19 cellular contexts compared by ENCODE assay signal in genomic region chr11:45169310-45170072, GRCh38. TPM values are rescaled to one million over a fixed set of nuclear protein-coding genes. Genes with fewer than 3 reads are reported as not detected.
A peak's percentile ranks its signal among the peaks of the same experiment; 100 is the strongest.
DNase-seq lines count a peak whose midpoint lies in the region; ATAC-seq and TF ChIP-seq lines count a peak whose summit lies in the region.
"Had no signal": no experiment of that assay in that cellular context is flagged by ENCODE, and none has a peak within 500 bp of the region (broad histone marks: within the 10 kb centered on the region; RNA-seq: fewer than 3 reads in every experiment).

No MANE protein-coding gene starts in this region.

- no peak for TF ChIP-seq EP300 in Ishikawa (IDR thresholded peaks at IDR 0.05; ENCODE audit: borderline replicate concordance)

- TF ChIP-seq CTCF in osteoblast (IDR thresholded peaks at IDR 0.05; ENCODE audit: extremely low read depth, low read depth, low read length), result no peak
- no peak for TF ChIP-seq CTCF in vagina (IDR thresholded peaks at IDR 0.05)

- no peak overlapping the region for H3K4me2 ChIP-seq in osteoblast (ENCODE audit: insufficient read depth, low read length)

- H3K27me3 Mint-ChIP-seq in activated CD8-positive, alpha-beta memory T cell treated with anti-CD3 and anti-CD28 coated beads, Interleukin-2, amount 10 ng/mL, durations not matched to agents 7 days and 5 days, result no peaks in the 10 kb centered on the region
- H3K27me3 Mint-ChIP-seq in activated T-helper 17 cell treated with anti-CD3 and anti-CD28 coated beads, Interleukin-2, amount 50 U/mL, for 72 hours, result no peaks in the 10 kb centered on the region
- H3K27me3 Mint-ChIP-seq: stimulated activated memory B cell treated with anti-CD40 and anti-IgM and Interleukin-4, amounts not matched to agents 10 μg/mL and 1 μg/mL and 100 μg/mL, for 72 hours had no signal

- no peak for TF ChIP-seq POLR2A in vagina (IDR thresholded peaks at IDR 0.05)

- H3K27ac Mint-ChIP-seq in activated CD8-positive, alpha-beta memory T cell treated with anti-CD3 and anti-CD28 coated beads, Interleukin-2, amount 10 ng/mL, durations not matched to agents 7 days and 5 days, result no peak overlapping the region
- H3K27ac Mint-ChIP-seq in activated T-helper 17 cell treated with anti-CD3 and anti-CD28 coated beads, Interleukin-2, amount 50 U/mL, for 72 hours, result peak overlapping the region; percentile 25
- H3K27ac Mint-ChIP-seq: activated naive CD4-positive, alpha-beta T cell treated with anti-CD3 and anti-CD28 coated beads for 36 hours; endodermal cell; stimulated activated memory B cell treated with anti-CD40 and anti-IgM and Interleukin-4, amounts not matched to agents 10 μg/mL and 1 μg/mL and 100 μg/mL, for 72 hours had no signal

- peaks cover 7% of the 10 kb centered on the region for H3K4me1 ChIP-seq in osteoblast (ENCODE audit: insufficient read depth, low read length)
- peaks cover 16% of the 10 kb centered on the region for H3K4me1 ChIP-seq in vagina
- H3K4me1 ChIP-seq: parathyroid adenoma, SJCRH30 had no signal

- no peaks in the 10 kb centered on the region for H3K36me3 ChIP-seq in osteoblast (ENCODE audit: insufficient read depth, low read length)
- H3K36me3 ChIP-seq in vagina, result no peaks in the 10 kb centered on the region
- H3K36me3 ChIP-seq: SJCRH30 had no signal

- peaks cover 25% of the 10 kb centered on the region for H4K20me1 ChIP-seq in osteoblast (ENCODE audit: insufficient read depth, low read length)

- CTCF ChIA-PET in activated CD8-positive, alpha-beta memory T cell treated with anti-CD3 and anti-CD28 coated beads, Interleukin-2, amount 10 ng/mL, durations not matched to agents 7 days and 5 days (lab: Charles Lee), result no interaction called here

- no peaks in the 10 kb centered on the region for H3K36me3 Mint-ChIP-seq in activated CD8-positive, alpha-beta memory T cell treated with anti-CD3 and anti-CD28 coated beads, Interleukin-2, amount 10 ng/mL, durations not matched to agents 7 days and 5 days
- H3K36me3 Mint-ChIP-seq in activated T-helper 17 cell treated with anti-CD3 and anti-CD28 coated beads, Interleukin-2, amount 50 U/mL, for 72 hours (ENCODE audit: low read depth), result no peaks in the 10 kb centered on the region

- no peaks in the 10 kb centered on the region for H3K9me3 Mint-ChIP-seq in activated CD8-positive, alpha-beta memory T cell treated with anti-CD3 and anti-CD28 coated beads, Interleukin-2, amount 10 ng/mL, durations not matched to agents 7 days and 5 days (ENCODE audit: low read depth)
- H3K9me3 Mint-ChIP-seq in activated T-helper 17 cell treated with anti-CD3 and anti-CD28 coated beads, Interleukin-2, amount 50 U/mL, for 72 hours, result no peaks in the 10 kb centered on the region
- H3K9me3 Mint-ChIP-seq: activated naive CD4-positive, alpha-beta T cell treated with anti-CD3 and anti-CD28 coated beads for 36 hours; CD4-positive, alpha-beta memory T cell; endodermal cell; naive thymus-derived CD8-positive, alpha-beta T cell; stimulated activated memory B cell treated with anti-CD40 and anti-IgM and Interleukin-4, amounts not matched to agents 10 μg/mL and 1 μg/mL and 100 μg/mL, for 72 hours had no signal

- no peaks in the 10 kb centered on the region for H3K9me3 ChIP-seq in osteoblast (ENCODE audit: low read depth, low read length)
- no peaks in the 10 kb centered on the region for H3K9me3 ChIP-seq in vagina
- H3K9me3 ChIP-seq: SJCRH30 had no signal

- H3K4me3 Mint-ChIP-seq in activated CD8-positive, alpha-beta memory T cell treated with anti-CD3 and anti-CD28 coated beads, Interleukin-2, amount 10 ng/mL, durations not matched to agents 7 days and 5 days, result no peak overlapping the region
- H3K4me3 Mint-ChIP-seq in activated T-helper 17 cell treated with anti-CD3 and anti-CD28 coated beads, Interleukin-2, amount 50 U/mL, for 72 hours, result peak overlapping the region; percentile 14
- H3K4me3 Mint-ChIP-seq: activated naive CD4-positive, alpha-beta T cell treated with anti-CD3 and anti-CD28 coated beads for 36 hours; CD4-positive, alpha-beta memory T cell; endodermal cell; IgD-negative memory B cell; naive thymus-derived CD8-positive, alpha-beta T cell; stimulated activated memory B cell treated with anti-CD40 and anti-IgM and Interleukin-4, amounts not matched to agents 10 μg/mL and 1 μg/mL and 100 μg/mL, for 72 hours had no signal

- no peak overlapping the region for H3K4me3 ChIP-seq in osteoblast (ENCODE audit: insufficient read depth, low read length)
- H3K4me3 ChIP-seq in vagina, result no peak overlapping the region
- H3K4me3 ChIP-seq: SJCRH30 had no signal

- TF ChIP-seq RAD21 in Ishikawa (IDR thresholded peaks at IDR 0.05; ENCODE audit: low read depth), result no peak

- H3K27ac ChIP-seq in osteoblast (ENCODE audit: low read depth, low read length) (no peak overlapping the region), vagina (no peak overlapping the region)
- H3K27ac ChIP-seq: parathyroid adenoma, SJCRH30 had no signal

- H3K27me3 ChIP-seq in osteoblast (ENCODE audit: insufficient read depth, low read length) (no peaks in the 10 kb centered on the region), vagina (no peaks in the 10 kb centered on the region)
- H3K27me3 ChIP-seq: SJCRH30 had no signal

- intact Hi-C loops in vagina (cut with DNase I), result no loop called here

- peaks cover 15% of the 10 kb centered on the region for H3K4me1 Mint-ChIP-seq in activated CD8-positive, alpha-beta memory T cell treated with anti-CD3 and anti-CD28 coated beads, Interleukin-2, amount 10 ng/mL, durations not matched to agents 7 days and 5 days
- H3K4me1 Mint-ChIP-seq in activated T-helper 17 cell treated with anti-CD3 and anti-CD28 coated beads, Interleukin-2, amount 50 U/mL, for 72 hours, result peaks cover 14% of the 10 kb centered on the region
- H3K4me1 Mint-ChIP-seq: endodermal cell had no signal

- H2AFZ ChIP-seq in osteoblast (ENCODE audit: low read length), result no peak overlapping the region
- H2AFZ ChIP-seq: parathyroid adenoma had no signal

- ATAC-seq in activated CD8-positive, alpha-beta memory T cell treated with anti-CD3 and anti-CD28 coated beads, Interleukin-2, amount 10 ng/mL, durations not matched to agents 7 days and 5 days, result peak; percentile 75
- peak; percentile 95 for ATAC-seq in activated T-helper 17 cell treated with anti-CD3 and anti-CD28 coated beads, Interleukin-2, amount 50 U/mL, for 72 hours (replicated peaks)
- ATAC-seq: naive thymus-derived CD8-positive, alpha-beta T cell; stimulated activated memory B cell treated with anti-CD40 and anti-IgM and Interleukin-4, amounts not matched to agents 10 μg/mL and 1 μg/mL and 100 μg/mL, for 72 hours had no signal

- DNase-seq in activated CD8-positive, alpha-beta memory T cell treated with anti-CD3 and anti-CD28 coated beads, Interleukin-2, amount 10 ng/mL, durations not matched to agents 7 days and 5 days, result no peak
- DNase-seq in activated CD8-positive, alpha-beta memory T cell treated with anti-CD3 and anti-CD28 coated beads, Interleukin-2, amount 50 U/mL, for 48 hours, result no peak
- DNase-seq in osteoblast (ENCODE audit: insufficient read length, low spot score, missing footprints) (peak; percentile 91), dedifferentiated amniotic fluid mesenchymal stem cell (ENCODE audit: extremely low spot score) (no peak), vagina (ENCODE audit: extremely low spot score in 2 of 2) (no peak), NCI-H1694 (lab: John Stamatoyannopoulos, UW) (no peak)
- DNase-seq: activated CD4-positive, alpha-beta T cell treated with anti-CD3 and anti-CD28 coated beads, Interleukin-2, amount 50 U/mL, for 1 hour; activated naive CD4-positive, alpha-beta T cell treated with anti-CD3 and anti-CD28 coated beads for 36 hours; CD4-positive, alpha-beta memory T cell; DND-41; endodermal cell; NCI-H82; SJCRH30 had no signal

- no peaks in the 10 kb centered on the region for H3K79me2 ChIP-seq in osteoblast (ENCODE audit: insufficient read depth, low read length)
- H3K79me2 ChIP-seq: parathyroid adenoma had no signal

TF ChIP-seq in Ishikawa, 13 proteins besides CTCF, POLR2A, EP300 and RAD21:
- TF ChIP-seq USF1 (IDR thresholded peaks at IDR 0.05), result no peak
- TF ChIP-seq TEAD4 (IDR thresholded peaks at IDR 0.05), result no peak
- 0 out of 2 replicates have a peak, but pooled peaks have one; percentile 14 for TF ChIP-seq NFIC (IDR thresholded peaks at IDR 0.05)
- no peak for TF ChIP-seq EGR1 (IDR thresholded peaks at IDR 0.05)
- TF ChIP-seq TCF12 (IDR thresholded peaks at IDR 0.05; ENCODE audit: low read depth), result no peak
- no peak for TF ChIP-seq FOXM1 (IDR thresholded peaks at IDR 0.05; ENCODE audit: borderline replicate concordance, low read depth)
- no peak for TF ChIP-seq CEBPB (IDR thresholded peaks at IDR 0.05)

RNA-seq across cellular contexts. Expression of gene PRDM11, which starts 23.1 kb away (rescaled TPM):
- total RNA-seq in activated CD8-positive, alpha-beta memory T cell treated with anti-CD3 and anti-CD28 coated beads, Interleukin-2, amount 10 ng/mL, durations not matched to agents 7 days and 5 days, result 1 to 10 TPM; 2.5 to 4.6 TPM
- total RNA-seq in activated T-helper 17 cell treated with anti-CD3 and anti-CD28 coated beads, Interleukin-2, amount 50 U/mL, for 72 hours, result 1 to 10 TPM in 1 of 2 donors, under 1 TPM in 1; 0.40 to 2.0 TPM
- total RNA-seq in osteoblast (5.4 and 6.8 TPM in 2 replicates), vagina (15.2 TPM)
